18 cellular contexts compared by ENCODE assay signal in genomic region chr6:161171207-161171606, GRCh38.
"Had no signal": no experiment of that assay in that cellular context is flagged by ENCODE, and none has a peak within 500 bp of the region (broad histone marks: within the 10 kb centered on the region; RNA-seq: fewer than 3 reads in every experiment).

No MANE protein-coding gene starts in this region.

- H3K27me3 ChIP-seq: ascending aorta, gastroesophageal sphincter, heart left ventricle, transverse colon had no signal

- ATAC-seq: activated T-cell treated with anti-CD3 and anti-CD28 coated beads, Interleukin-2, amount 50 U/mL, for 72 hours; esophagus mucosa; gastroesophageal sphincter; heart left ventricle; left lobe of liver had no signal

- H3K27ac Mint-ChIP-seq: activated naive CD4-positive, alpha-beta T cell treated with anti-CD3 and anti-CD28 coated beads, Interleukin-2, amount 50 U/mL, for 24 hours; activated T-cell treated with anti-CD3 and anti-CD28 coated beads, Interleukin-2, amount 50 U/mL, for 72 hours; mesothelial cell of epicardium had no signal

- H3K27ac ChIP-seq: ascending aorta, gastroesophageal sphincter, heart left ventricle, transverse colon had no signal

- H3K4me3 ChIP-seq: ascending aorta, gastroesophageal sphincter, heart left ventricle, transverse colon had no signal

- DNase-seq: activated CD4-positive, alpha-beta T cell treated with anti-CD3 and anti-CD28 coated beads, Interleukin-2, amount 50 U/mL, for 4 hours; activated gamma-delta T cell; activated T-cell treated with anti-CD3 and anti-CD28 coated beads, Interleukin-2, amount 50 U/mL, for 72 hours; cortex of kidney; effector CD4-positive, alpha-beta T cell; heart left ventricle; kidney; stimulated activated CD4-positive, alpha-beta T cell treated with anti-CD3 and anti-CD28 coated beads, Interleukin-12 subunit alpha, Interleukin-12 subunit beta, amount 100 ng/mL, for 4 hours; stimulated activated CD4-positive, alpha-beta T cell treated with anti-CD3 and anti-CD28 coated beads, Interleukin-1b, Interleukin-23, amount 100 ng/mL, for 48 hours; stimulated activated CD8-positive, alpha-beta memory T cell treated with anti-CD3 and anti-CD28 coated beads, Interleukin-4, amount 100 ng/mL, for 48 hours; stimulated activated naive CD4-positive, alpha-beta T cell treated with Interleukin-2 at 50 U/mL for 16 hours; transverse colon had no signal

- H3K36me3 ChIP-seq: ascending aorta, heart left ventricle, transverse colon had no signal

- H3K9me3 Mint-ChIP-seq: activated naive CD4-positive, alpha-beta T cell treated with anti-CD3 and anti-CD28 coated beads, Interleukin-2, amount 50 U/mL, for 24 hours had no signal

- H3K4me1 Mint-ChIP-seq: activated naive CD4-positive, alpha-beta T cell treated with anti-CD3 and anti-CD28 coated beads, Interleukin-2, amount 50 U/mL, for 24 hours had no signal

- H3K9me3 ChIP-seq: ascending aorta, gastroesophageal sphincter, transverse colon had no signal

- H3K27me3 Mint-ChIP-seq: activated naive CD4-positive, alpha-beta T cell treated with anti-CD3 and anti-CD28 coated beads, Interleukin-2, amount 50 U/mL, for 24 hours had no signal

- H3K4me1 ChIP-seq: ascending aorta, transverse colon had no signal

- FAIRE-seq: kidney had no signal

- H3K4me3 Mint-ChIP-seq: activated naive CD4-positive, alpha-beta T cell treated with anti-CD3 and anti-CD28 coated beads, Interleukin-2, amount 50 U/mL, for 24 hours; activated T-cell treated with anti-CD3 and anti-CD28 coated beads, Interleukin-2, amount 50 U/mL, for 72 hours; mesothelial cell of epicardium had no signal
